ENCODE assay signal across 13 cellular contexts in the genomic region with DNA sequence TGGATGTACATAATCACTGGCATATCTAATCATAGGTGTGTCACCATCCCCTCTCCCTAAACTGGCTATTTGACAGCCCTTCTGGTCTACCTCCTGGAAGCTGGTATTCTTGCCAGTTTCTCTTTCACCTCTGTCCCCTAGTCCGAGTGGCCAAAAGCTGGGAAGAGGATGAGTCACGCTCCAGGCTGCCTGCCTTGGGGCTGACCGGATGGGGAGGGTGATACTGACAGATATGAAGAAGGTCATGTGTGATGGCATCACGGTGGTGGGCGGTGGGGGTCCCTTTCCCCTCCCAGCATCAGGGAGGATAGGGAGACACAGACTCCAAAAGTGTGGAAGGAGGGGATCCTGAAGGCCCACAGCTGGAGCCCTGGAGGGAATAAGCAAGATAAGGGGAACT. TPM values are rescaled to one million over a fixed set of nuclear protein-coding genes. Genes with fewer than 3 reads are reported as not detected.
A peak's percentile ranks its signal among the peaks of the same experiment; 100 is the strongest.
DNase-seq lines count a peak whose midpoint lies in the region; FAIRE-seq and TF ChIP-seq lines count a peak whose summit lies in the region.
"Had no signal": no experiment of that assay in that cellular context is flagged by ENCODE, and none has a peak within 500 bp of the region (broad histone marks: within the 10 kb centered on the region; RNA-seq: fewer than 3 reads in every experiment).

No MANE protein-coding gene starts in this region.

- peaks cover 0 to 10% (median 7%) of the 10 kb centered on the region in 4 donors for H3K36me3 ChIP-seq in stomach
- H3K36me3 ChIP-seq: upper lobe of right lung had no signal

- TF ChIP-seq POLR2A in stomach (IDR thresholded peaks at IDR 0.05), result no peak

- H3K4me3 ChIP-seq in stomach, result no peak overlapping the region
- H3K4me3 ChIP-seq: upper lobe of right lung had no signal

- H3K4me1 ChIP-seq in stomach, result peaks cover 36 to 94% (median 86%) of the 10 kb centered on the region in 4 donors

- peak overlapping the region; percentile 6 for H3K27ac ChIP-seq in layer of hippocampus (ENCODE audit: low read depth, low read length)
- H3K27ac ChIP-seq in stomach, result peak overlapping the region in 4 of 5 donors; percentile 53 to 90 (median 76)
- H3K27ac ChIP-seq: upper lobe of right lung had no signal

- H3K27me3 ChIP-seq in layer of hippocampus (ENCODE audit: control insufficient read depth, insufficient read depth, low read length), result no peaks in the 10 kb centered on the region
- peaks cover 0 to 6% (median 0%) of the 10 kb centered on the region in 3 donors for H3K27me3 ChIP-seq in stomach
- H3K27me3 ChIP-seq: upper lobe of right lung had no signal

- peak; percentile 89 for FAIRE-seq in HTR-8/SVneo (lab: Jason Lieb, UNC)
- FAIRE-seq: GM12892 had no signal

- intact Hi-C loops in stomach (cut with DNase I; ENCODE audit: low total_unique reads), result no loop called here

- 47 to 66% (median 49%) methylated on average over 5 of the region's 5 CpGs for WGBS in stomach, 5 donors

- TF ChIP-seq EP300 in stomach (IDR thresholded peaks at IDR 0.05), result no peak

- DNase-seq in HTR-8/SVneo (ENCODE audit: insufficient read length, low spot score) (peak; percentile 72), dermis blood vessel endothelial cell (peak; percentile 68), stomach (peak; percentile 43), NCI-H1105 (lab: John Stamatoyannopoulos, UW) (no peak), AML-193 (lab: John Stamatoyannopoulos, UW) (no peak), SIG-M5 treated with dmso at 0.1 percent for 504 hours (lab: John Stamatoyannopoulos, UW; ENCODE audit: unreplicated experiment) (no peak), SK-N-DZ (ENCODE audit: low spot score) (no peak)
- DNase-seq: Caco-2, NCI-H1417, upper lobe of right lung had no signal

- no peak for TF ChIP-seq CTCF in stomach (IDR thresholded peaks at IDR 0.05)

- H3K9me3 ChIP-seq in stomach, result no peaks in the 10 kb centered on the region
- H3K9me3 ChIP-seq: Caco-2, upper lobe of right lung had no signal

RNA-seq across cellular contexts. Expression of a gene that starts 4.8 kb away (rescaled TPM):
- 25.7 and 32.3 TPM in 2 replicates for total RNA-seq in dermis blood vessel endothelial cell
- total RNA-seq in stomach, result 100 to 1,000 TPM in 2 of 5 donors, 10 to 100 TPM in 3; 23.3 to 380 (median 37.2) TPM
- 10 to 100 TPM; 17.1 to 30.5 (median 30.2) TPM for polyA plus RNA-seq in stomach
- polyA plus RNA-seq in SK-N-DZ (2014; cell fraction: cytosol; rRNA removed), result 1.6 and 3.1 TPM in 2 replicates
- 0.41 and 2.0 TPM in 2 replicates for polyA plus RNA-seq in SK-N-DZ (2014; cell fraction: nucleus; rRNA removed)

RNA-seq across cellular contexts. Expression of a gene that starts 24.3 kb away (rescaled TPM):
- total RNA-seq in dermis blood vessel endothelial cell (under 0.01 TPM in 1 of 2 replicates, not detected in the other), stomach (1 to 10 TPM in 2 of 5 donors, under 1 TPM in 1, not detected in 2; 0.18 to 1.9 (median 1.3) TPM)
- 1 to 10 TPM in 2 of 3 donors, under 1 TPM in 1; 0.75 to 1.5 (median 1.3) TPM for polyA plus RNA-seq in stomach
- not detected in 2 replicates for polyA plus RNA-seq in SK-N-DZ (2014; cell fraction: cytosol; rRNA removed)
- not detected in 2 replicates for polyA plus RNA-seq in SK-N-DZ (2014; cell fraction: nucleus; rRNA removed)
- total RNA-seq: activated CD8-positive, alpha-beta memory T cell treated with anti-CD3 and anti-CD28 coated beads for 36 hours; Caco-2 had no signal

Comparison
In these comparisons a context has a peak if more than half of its experiments do, and no peak if none do; other contexts are left out.
1. DNase-seq: peak in HTR-8/SVneo (single experiment), dermis blood vessel endothelial cell (single experiment) and stomach (single experiment); none in NCI-H1105 (single experiment), AML-193 (0 of 2), SIG-M5 treated with dmso at 0.1 percent for 504 hours (single experiment) and SK-N-DZ (single experiment).